ENCODE assay signal across 12 cellular contexts in genomic region chr10:131852823-131853609, GRCh38.
"Had no signal": no experiment of that assay in that cellular context is flagged by ENCODE, and none has a peak within 500 bp of the region (broad histone marks: within the 10 kb centered on the region; RNA-seq: fewer than 3 reads in every experiment).

No MANE protein-coding gene starts in this region.

- H3K4me2 ChIP-seq: neural progenitor cell had no signal

- H3K4me3 ChIP-seq: cardiac muscle cell, colonic mucosa, gastroesophageal sphincter, neural progenitor cell, tibial nerve had no signal

- H3K27ac Mint-ChIP-seq: activated naive CD8-positive, alpha-beta T cell treated with anti-CD3 and anti-CD28 coated beads, Interleukin-2, amount 50 U/mL, for 24 hours; neural progenitor cell had no signal

- H3K4me1 ChIP-seq: colonic mucosa, gastroesophageal sphincter, neural progenitor cell, tibial nerve had no signal

- DNase-seq: activated naive CD4-positive, alpha-beta T cell treated with Interleukin-2 at 50 U/mL for 16 hours; activated naive CD8-positive, alpha-beta T cell treated with anti-CD3 and anti-CD28 coated beads, Interleukin-2, amount 50 U/mL, for 24 hours; activated T-cell treated with anti-CD3 and anti-CD28 coated beads, Interleukin-2, amount 50 U/mL, for 48 hours; colonic mucosa; effector CD8-positive, alpha-beta T cell; stimulated activated CD4-positive, alpha-beta T cell treated with anti-CD3 and anti-CD28 coated beads, Interleukin-4, amount 100 ng/mL, for 4 hours; T-helper 2 cell had no signal

- H3K79me2 ChIP-seq: parathyroid adenoma had no signal

- H3K4me3 Mint-ChIP-seq: activated naive CD8-positive, alpha-beta T cell treated with anti-CD3 and anti-CD28 coated beads, Interleukin-2, amount 50 U/mL, for 24 hours; neural progenitor cell had no signal

- H3K36me3 Mint-ChIP-seq: neural progenitor cell had no signal

- H3K27me3 ChIP-seq: cardiac muscle cell, colonic mucosa, neural progenitor cell, tibial nerve had no signal

- H3K4me1 Mint-ChIP-seq: activated naive CD8-positive, alpha-beta T cell treated with anti-CD3 and anti-CD28 coated beads, Interleukin-2, amount 50 U/mL, for 24 hours; neural progenitor cell had no signal

- H3K36me3 ChIP-seq: cardiac muscle cell, colonic mucosa, gastroesophageal sphincter, neural progenitor cell, tibial nerve had no signal

- H3K27me3 Mint-ChIP-seq: activated naive CD8-positive, alpha-beta T cell treated with anti-CD3 and anti-CD28 coated beads, Interleukin-2, amount 50 U/mL, for 24 hours had no signal

- H3K27ac ChIP-seq: cardiac muscle cell, colonic mucosa, gastroesophageal sphincter, neural progenitor cell, parathyroid adenoma, tibial nerve had no signal

- ATAC-seq: activated naive CD8-positive, alpha-beta T cell treated with anti-CD3 and anti-CD28 coated beads, Interleukin-2, amount 50 U/mL, for 24 hours; gastroesophageal sphincter had no signal

- H3K9ac ChIP-seq: neural progenitor cell, parathyroid adenoma had no signal

- H2AFZ ChIP-seq: neural progenitor cell, parathyroid adenoma had no signal

- H3K9me3 ChIP-seq: colonic mucosa, gastroesophageal sphincter, tibial nerve had no signal
